ENCODE assay signal across 8 cellular contexts in genomic region chr19:16197188-16197621, GRCh38. TPM values are rescaled to one million over a fixed set of nuclear protein-coding genes. Genes with fewer than 3 reads are reported as not detected.
A peak's percentile ranks its signal among the peaks of the same experiment; 100 is the strongest.
DNase-seq lines count a peak whose midpoint lies in the region; ATAC-seq and TF ChIP-seq lines count a peak whose summit lies in the region.

No MANE protein-coding gene starts in this region.

- peak; percentile 11 for ATAC-seq in HG03354 (IDR thresholded peaks at IDR 0.05; ENCODE audit: poor library complexity, severe bottlenecking, unreplicated experiment)

- H3K4me1 ChIP-seq in BE2C, result no peaks in the 10 kb centered on the region; the same call in 1 of the 2 replicates
- H3K4me1 ChIP-seq in thymus (ENCODE audit: control insufficient read depth, insufficient read depth, low read length), result no peaks in the 10 kb centered on the region

- peaks cover 5% of the 10 kb centered on the region for H3K36me3 ChIP-seq in BE2C
- H3K36me3 ChIP-seq in thymus (ENCODE audit: control insufficient read depth, insufficient read depth), result peaks cover 26% of the 10 kb centered on the region

- no peak for TF ChIP-seq CTCF in BE2C (IDR thresholded peaks at IDR 0.05; ENCODE audit: low read depth, low read length)

- H3K27me3 ChIP-seq in BE2C (no peaks in the 10 kb centered on the region), layer of hippocampus (ENCODE audit: control insufficient read depth, insufficient read depth, low read length) (no peaks in the 10 kb centered on the region), thymus (ENCODE audit: control insufficient read depth, insufficient read depth) (no peaks in the 10 kb centered on the region)

- 60% methylated on average over 2 of the region's 2 CpGs for WGBS in thymus

- peak overlapping the region; percentile 89 for H3K27ac ChIP-seq in layer of hippocampus (ENCODE audit: low read depth, low read length)
- no peak overlapping the region for H3K27ac ChIP-seq in thymus (ENCODE audit: low read depth)

- DNase-seq in BE2C, result no peak
- peak; percentile 87 for DNase-seq in amniotic epithelial cell (ENCODE audit: low read depth)
- no peak for DNase-seq in epidermal melanocyte (ENCODE audit: insufficient read length, low spot score)
- DNase-seq in cerebellar cortex (ENCODE audit: low spot score), result no peak
- no peak for DNase-seq in stimulated activated CD4-positive, alpha-beta T cell treated with anti-CD3 and anti-CD28 coated beads, Interleukin-2, amount 100 ng/mL, for 24 hours

- H3K4me3 ChIP-seq in BE2C (ENCODE audit: low read depth, low read length), result peak overlapping the region; percentile 96
- peak overlapping the region; percentile 76 for H3K4me3 ChIP-seq in thymus (ENCODE audit: low read length)

- H3K9me3 ChIP-seq in BE2C, result no peaks in the 10 kb centered on the region
- no peaks in the 10 kb centered on the region for H3K9me3 ChIP-seq in thymus (ENCODE audit: control insufficient read depth)

RNA-seq across cellular contexts. Expression of gene AP1M1, which starts 0.5 kb away (rescaled TPM):
- polyA plus RNA-seq in BE2C (2012; ENCODE audit: insufficient read depth, insufficient read length, low read depth), result 218 TPM
- 36.9 TPM for polyA plus RNA-seq in thymus

RNA-seq across cellular contexts. Expression of gene FAM32A, which starts 12.0 kb away (rescaled TPM):
- 272 TPM for polyA plus RNA-seq in BE2C (2012; ENCODE audit: insufficient read depth, insufficient read length, low read depth)
- polyA plus RNA-seq in thymus, result 94.2 TPM

RNA-seq across cellular contexts. Expression of gene CIB3, which starts 23.9 kb away (rescaled TPM):
- polyA plus RNA-seq in BE2C (2012; ENCODE audit: insufficient read depth, insufficient read length, low read depth), result not detected
- 0.48 TPM for polyA plus RNA-seq in thymus

RNA-seq across cellular contexts. Expression of gene HSH2D, which starts 53.7 kb away (rescaled TPM):
- polyA plus RNA-seq in BE2C (2012; ENCODE audit: insufficient read depth, insufficient read length, low read depth), result not detected
- 40.4 TPM for polyA plus RNA-seq in thymus
